8 cellular contexts compared by ENCODE assay signal in genomic region chr21:17513214-17514123, GRCh38. TPM values are rescaled to one million over a fixed set of nuclear protein-coding genes. Genes with fewer than 3 reads are reported as not detected.
DNase-seq lines count a peak whose midpoint lies in the region; TF ChIP-seq lines count a peak whose summit lies in the region.

No MANE protein-coding gene starts in this region.

- 1% methylated on average over 21 to 56 of the region's 69 CpGs for WGBS in testis, 2 donors

- H3K4me3 ChIP-seq in H7 (ENCODE audit: insufficient read depth, low read depth, low read length) = peak overlapping the region; percentile 90
- H3K4me3 ChIP-seq in epithelial cell of proximal tubule (ENCODE audit: low read depth, low read length) = peak overlapping the region; percentile 73
- H3K4me3 ChIP-seq in mucosa of rectum (ENCODE audit: low read length in 2 of 2) = peak overlapping the region; percentile 85 to 88
- peak overlapping the region; percentile 80 to 83 for H3K4me3 ChIP-seq in testis

- peaks cover 4 to 14% of the 10 kb centered on the region in 2 donors for H3K4me1 ChIP-seq in mucosa of rectum (ENCODE audit: control insufficient read depth in 2 of 2, insufficient read depth in 2 of 2, low read length in 2 of 2)
- peaks cover 8% of the 10 kb centered on the region for H3K4me1 ChIP-seq in testis

- H3K36me3 ChIP-seq in H7 (replicated peaks; ENCODE audit: control insufficient read depth, insufficient read depth, low read length) = peaks cover 1% of the 10 kb centered on the region
- no peaks in the 10 kb centered on the region for H3K36me3 ChIP-seq in mucosa of rectum (ENCODE audit: control insufficient read depth in 2 of 2, insufficient read depth in 2 of 2, low read length in 2 of 2)
- H3K36me3 ChIP-seq in testis (ENCODE audit: low read depth, missing control alignments) = no peaks in the 10 kb centered on the region

- TF ChIP-seq POLR2A in testis (IDR thresholded peaks at IDR 0.05) = no peak

- H3K27ac ChIP-seq in mucosa of rectum (ENCODE audit: low read depth in 2 of 2, low read length in 2 of 2) = peak overlapping the region; percentile 92 to 95
- H3K27ac ChIP-seq in testis = peak overlapping the region; percentile 83 to 88

- no peaks in the 10 kb centered on the region for H3K9me3 ChIP-seq in mucosa of rectum (ENCODE audit: control insufficient read depth in 2 of 2, low read length in 2 of 2)
- H3K9me3 ChIP-seq in testis = no peaks in the 10 kb centered on the region

- H3K27me3 ChIP-seq in H7 (ENCODE audit: control insufficient read depth, insufficient read depth, low read length) (no peaks in the 10 kb centered on the region), mucosa of rectum (ENCODE audit: control insufficient read depth in 2 of 2, insufficient read depth in 2 of 2, low read length in 2 of 2) (peaks cover 3 to 5% of the 10 kb centered on the region in 2 donors), testis (no peaks in the 10 kb centered on the region)

- DNase-seq in EL (peak; percentile 17), H7 (peak; percentile 77), NCI-H1694 (lab: John Stamatoyannopoulos, UW) (peak; percentile 47), epithelial cell of proximal tubule (ENCODE audit: low read depth) (no peak), testis (peak; percentile 48), LoVo (ENCODE audit: low spot score) (no peak)
- DNase-seq in activated CD8-positive, alpha-beta memory T cell treated with anti-CD3 and anti-CD28 coated beads for 24 hours = peak; percentile 71

- intact Hi-C loops in testis (cut with DNase I; ENCODE audit: low total_unique reads) = no loop called here

- no peak for TF ChIP-seq CTCF in epithelial cell of proximal tubule (conservative IDR thresholded peaks at IDR 0.05; ENCODE audit: low read depth, low read length)
- TF ChIP-seq CTCF in testis (IDR thresholded peaks at IDR 0.05) = no peak

- H3K9ac ChIP-seq in mucosa of rectum (ENCODE audit: low read depth in 1 of 2, low read length in 2 of 2) = peak overlapping the region; percentile 81 to 92

RNA-seq across cellular contexts. Expression of gene CXADR, which starts 0.6 kb away (rescaled TPM):
- total RNA-seq in H7 (2014; rRNA removed; shearing (Covaris generic)) = 96.2 and 113 TPM in 2 replicates
- total RNA-seq in epithelial cell of proximal tubule (21.1 and 22.1 TPM in 2 replicates), testis (10 to 100 TPM; 65.4 to 87.0 TPM)
- 17.6 TPM for polyA plus RNA-seq in testis (ENCODE audit: insufficient read depth, low read depth, low replicate concordance)

Comparison
In these comparisons a context has a peak if more than half of its experiments do, and no peak if none do; other contexts are left out.
1. DNase-seq: peak in EL (single experiment), H7 (single experiment), NCI-H1694 (single experiment), activated CD8-positive, alpha-beta memory T cell treated with anti-CD3 and anti-CD28 coated beads for 24 hours (single experiment) and testis (single experiment); none in epithelial cell of proximal tubule (single experiment) and LoVo (single experiment).
2. Peak in every context shown above with its lines, with median percentiles within 50 percentile points of each other: H3K4me3 ChIP-seq.